In the genomic region with DNA sequence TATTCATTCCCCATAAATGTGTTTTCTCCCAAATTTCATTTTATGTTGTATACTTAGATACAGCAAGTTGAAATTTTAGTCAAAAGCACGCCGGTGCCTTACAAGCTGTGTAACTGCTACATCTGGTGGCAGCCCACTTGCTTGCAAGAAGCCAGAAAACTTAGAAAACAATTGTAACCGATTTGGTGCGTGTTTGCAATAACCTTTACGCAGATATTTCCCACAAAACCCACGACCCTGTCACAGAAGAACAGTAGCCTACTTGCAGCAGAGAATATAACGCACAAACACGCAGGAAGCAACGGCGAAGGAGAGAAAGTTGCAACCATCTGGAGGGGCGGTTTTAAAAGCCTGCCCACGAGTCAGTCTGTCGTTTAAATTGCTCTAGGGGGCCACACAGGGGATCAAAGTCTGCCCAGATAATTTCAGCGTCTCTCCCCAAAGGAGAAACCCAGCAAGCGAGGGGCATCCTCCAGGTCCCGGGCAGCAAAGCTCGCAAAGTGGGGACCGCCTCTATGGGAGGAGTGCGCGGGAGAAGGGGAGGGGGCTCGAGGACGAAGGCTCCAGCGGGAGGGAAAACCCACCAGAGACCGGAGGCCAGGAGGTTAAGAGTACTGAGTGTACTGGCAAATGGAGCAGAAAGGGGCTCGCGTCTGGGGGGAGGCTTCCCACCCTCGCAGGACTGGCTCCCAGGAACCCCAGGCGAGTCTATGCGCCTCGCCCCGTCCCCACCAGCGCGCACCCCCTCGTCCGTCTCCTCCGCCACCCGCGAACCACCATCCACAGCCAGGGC, we compare ENCODE assay signal across 8 cellular contexts. TPM values are rescaled to one million over a fixed set of nuclear protein-coding genes. Genes with fewer than 3 reads are reported as not detected.
DNase-seq lines count a peak whose midpoint lies in the region; ATAC-seq, FAIRE-seq and TF ChIP-seq lines count a peak whose summit lies in the region.

No MANE protein-coding gene starts in this region.

- no peaks in the 10 kb centered on the region for H3K27me3 Mint-ChIP-seq in activated T-helper 17 cell treated with anti-CD3 and anti-CD28 coated beads, Interleukin-2, amount 50 U/mL, for 72 hours
- no peaks in the 10 kb centered on the region for H3K27me3 Mint-ChIP-seq in natural killer cell (ENCODE audit: low read depth in 2 of 2)
- H3K27me3 Mint-ChIP-seq in stimulated activated naive B cell treated with anti-CD40 and anti-IgM and Interleukin-4, amounts not matched to agents 10 μg/mL and 1 μg/mL and 100 μg/mL, for 72 hours = no peaks in the 10 kb centered on the region

- peak; percentile 49 to 69 for ATAC-seq in A549
- ATAC-seq in HG03432 (IDR thresholded peaks at IDR 0.05; ENCODE audit: unreplicated experiment) = peak; percentile 24
- ATAC-seq in activated T-helper 17 cell treated with anti-CD3 and anti-CD28 coated beads, Interleukin-2, amount 50 U/mL, for 72 hours (replicated peaks) = peak; percentile 30
- ATAC-seq in natural killer cell = peak; percentile 28 to 46 (median 33)
- ATAC-seq in stimulated activated naive B cell treated with anti-CD40 and anti-IgM and Interleukin-4, amounts not matched to agents 10 μg/mL and 1 μg/mL and 100 μg/mL, for 72 hours (replicated peaks) = peak; percentile 31 to 32

- H3K4me1 Mint-ChIP-seq in activated T-helper 17 cell treated with anti-CD3 and anti-CD28 coated beads, Interleukin-2, amount 50 U/mL, for 72 hours = peaks cover 56% of the 10 kb centered on the region
- peaks cover 48 to 50% of the 10 kb centered on the region in 2 donors for H3K4me1 Mint-ChIP-seq in natural killer cell
- peaks cover 26 to 56% of the 10 kb centered on the region in 2 donors for H3K4me1 Mint-ChIP-seq in stimulated activated naive B cell treated with anti-CD40 and anti-IgM and Interleukin-4, amounts not matched to agents 10 μg/mL and 1 μg/mL and 100 μg/mL, for 72 hours

- peak; percentile 69 to 73 for TF ChIP-seq RAD21 in A549 (conservative IDR thresholded peaks at IDR 0.05 in 1 of 2, IDR thresholded peaks at IDR 0.05 in 1 of 2)

- no peaks in the 10 kb centered on the region for H3K9me3 Mint-ChIP-seq in activated T-helper 17 cell treated with anti-CD3 and anti-CD28 coated beads, Interleukin-2, amount 50 U/mL, for 72 hours
- H3K9me3 Mint-ChIP-seq in natural killer cell = no peaks in the 10 kb centered on the region
- no peaks in the 10 kb centered on the region for H3K9me3 Mint-ChIP-seq in stimulated activated naive B cell treated with anti-CD40 and anti-IgM and Interleukin-4, amounts not matched to agents 10 μg/mL and 1 μg/mL and 100 μg/mL, for 72 hours

- peaks cover 28% of the 10 kb centered on the region for H3K4me1 ChIP-seq in A549

- H3K4me3 Mint-ChIP-seq in activated T-helper 17 cell treated with anti-CD3 and anti-CD28 coated beads, Interleukin-2, amount 50 U/mL, for 72 hours = peak overlapping the region; percentile 99
- peak overlapping the region; percentile 98 for H3K4me3 Mint-ChIP-seq in natural killer cell
- peak overlapping the region; percentile 86 to 96 for H3K4me3 Mint-ChIP-seq in stimulated activated naive B cell treated with anti-CD40 and anti-IgM and Interleukin-4, amounts not matched to agents 10 μg/mL and 1 μg/mL and 100 μg/mL, for 72 hours

- peaks cover 22% of the 10 kb centered on the region for H3K36me3 Mint-ChIP-seq in activated T-helper 17 cell treated with anti-CD3 and anti-CD28 coated beads, Interleukin-2, amount 50 U/mL, for 72 hours (ENCODE audit: low read depth)
- no peaks in the 10 kb centered on the region for H3K36me3 Mint-ChIP-seq in natural killer cell
- peaks cover 7 to 12% of the 10 kb centered on the region in 2 donors for H3K36me3 Mint-ChIP-seq in stimulated activated naive B cell treated with anti-CD40 and anti-IgM and Interleukin-4, amounts not matched to agents 10 μg/mL and 1 μg/mL and 100 μg/mL, for 72 hours

- peak; percentile 41 for TF ChIP-seq POLR2A in A549 (IDR thresholded peaks at IDR 0.05; ENCODE audit: low read length)
- TF ChIP-seq POLR2A in GM12892 (IDR thresholded peaks at IDR 0.05; ENCODE audit: low read depth, low read length) = peak; percentile 62; the same call in 1 of the 2 replicates

- POLR2A ChIA-PET in A549 (lab: Yijun Ruan, JAX) = interaction anchor here (0.8 to 2.0 kb wide), 3 partner anchors 230 to 274 kb away, joined by 3 to 12 read pairs (median 4); partner anchors contain the start of genes DCAF17, GORASP2 and METTL8

- CTCF ChIA-PET in A549 (lab: Yijun Ruan, JAX) = interaction anchor here (0.7 to 6.5 kb wide), 13 partner anchors 9 to 262 kb away, joined by 3 to 31 read pairs (median 4); no protein-coding TSS in a partner anchor

- peak overlapping the region; percentile 83 for H3K4me2 ChIP-seq in A549

- H3K9me3 ChIP-seq in A549 = no peaks in the 10 kb centered on the region

- H3K27ac ChIP-seq in A549 = peak overlapping the region; percentile 98 to 99

- DNase-seq in A549 (ENCODE audit: low read depth in 1 of 2, low spot score in 1 of 2) (peak; percentile 31 to 67), GM12892 (ENCODE audit: insufficient read length) (peak; percentile 16), OCI-M1 (lab: John Stamatoyannopoulos, UW) (peak; percentile 80), fibroblast of mammary gland (ENCODE audit: low read depth) (peak; percentile 72), natural killer cell (peak; percentile 47)
- peak; percentile 44 for DNase-seq in stimulated activated naive B cell treated with anti-CD40 and anti-IgM and Interleukin-4, amounts not matched to agents 10 μg/mL and 1 μg/mL and 100 μg/mL, for 72 hours

- intact Hi-C loops in natural killer cell (cut with micrococcal nuclease) = loop anchor here (1.0 to 10.0 kb wide), 3 partner anchors 186 to 255 kb away; partner anchors contain the start of gene GORASP2

- TF ChIP-seq CTCF in A549 (IDR thresholded peaks at IDR 0.05) (peak; percentile 63), fibroblast of mammary gland (conservative IDR thresholded peaks at IDR 0.05; ENCODE audit: control insufficient read depth, insufficient read depth, low read depth, low read length) (peak; percentile 57), natural killer cell (IDR thresholded peaks at IDR 0.05) (peak; percentile 50)

- WGBS in A549 (ENCODE audit: missing lambda C conversion rate) = 1% methylated on average over 29 of the region's 38 CpGs

- peak overlapping the region; percentile 91 for H3K4me3 ChIP-seq in A549
- peak overlapping the region; percentile 73 for H3K4me3 ChIP-seq in fibroblast of mammary gland (ENCODE audit: control insufficient read depth, low read depth, low read length)

- no peak for TF ChIP-seq EP300 in A549 (IDR thresholded peaks at IDR 0.05)

- H3K27ac Mint-ChIP-seq in activated T-helper 17 cell treated with anti-CD3 and anti-CD28 coated beads, Interleukin-2, amount 50 U/mL, for 72 hours = peak overlapping the region; percentile 96
- H3K27ac Mint-ChIP-seq in natural killer cell = peak overlapping the region; percentile 87 to 96
- H3K27ac Mint-ChIP-seq in stimulated activated naive B cell treated with anti-CD40 and anti-IgM and Interleukin-4, amounts not matched to agents 10 μg/mL and 1 μg/mL and 100 μg/mL, for 72 hours = peak overlapping the region; percentile 98

- no peak for FAIRE-seq in A549 (lab: Jason Lieb, UNC)
- peak; percentile 90 for FAIRE-seq in GM12892 (lab: Jason Lieb, UNC)

TF ChIP-seq in A549, 52 proteins besides CTCF, POLR2A, EP300 and RAD21:
- peak; percentile 92 for TF ChIP-seq KDM5A (IDR thresholded peaks at IDR 0.05)
- peak; percentile 17; the same call in 1 of the 2 replicates for TF ChIP-seq PHF8 (IDR thresholded peaks at IDR 0.05; ENCODE audit: borderline replicate concordance, low read depth)
- no peak for TF ChIP-seq CBX8 (IDR thresholded peaks at IDR 0.05)
- TF ChIP-seq HOXB13 (CRISPR knock-in tag; IDR thresholded peaks at IDR 0.05; ENCODE audit: low read depth) = no peak
- no peak for TF ChIP-seq NFE2L2 (conservative IDR thresholded peaks at IDR 0.05; ENCODE audit: low read length)
- TF ChIP-seq RARB (CRISPR knock-in tag; IDR thresholded peaks at IDR 0.05) = no peak
- TF ChIP-seq CBX2 (IDR thresholded peaks at IDR 0.05; ENCODE audit: borderline replicate concordance, low read depth) = no peak
- 0 out of 2 replicates have a peak, but pooled peaks have one; percentile 20 for TF ChIP-seq HOXB5 (CRISPR knock-in tag; IDR thresholded peaks at IDR 0.05)
- no peak for TF ChIP-seq MAX (IDR thresholded peaks at IDR 0.05)
- peak; percentile 48; the same call in 2 of the 3 replicates for TF ChIP-seq SMC3 (IDR thresholded peaks at IDR 0.05)
- TF ChIP-seq, protein P1, sequence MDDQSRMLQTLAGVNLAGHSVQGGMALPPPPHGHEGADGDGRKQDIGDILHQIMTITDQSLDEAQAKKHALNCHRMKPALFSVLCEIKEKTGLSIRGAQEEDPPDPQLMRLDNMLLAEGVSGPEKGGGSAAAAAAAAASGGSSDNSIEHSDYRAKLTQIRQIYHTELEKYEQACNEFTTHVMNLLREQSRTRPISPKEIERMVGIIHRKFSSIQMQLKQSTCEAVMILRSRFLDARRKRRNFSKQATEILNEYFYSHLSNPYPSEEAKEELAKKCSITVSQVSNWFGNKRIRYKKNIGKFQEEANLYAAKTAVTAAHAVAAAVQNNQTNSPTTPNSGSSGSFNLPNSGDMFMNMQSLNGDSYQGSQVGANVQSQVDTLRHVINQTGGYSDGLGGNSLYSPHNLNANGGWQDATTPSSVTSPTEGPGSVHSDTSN (IDR thresholded peaks at IDR 0.05) = no peak
- TF ChIP-seq HOXA7 (CRISPR knock-in tag; IDR thresholded peaks at IDR 0.05) = no peak
- 0 out of 2 replicates have a peak, but pooled peaks have one; percentile 19 for TF ChIP-seq TP53 (CRISPR knock-in tag; IDR thresholded peaks at IDR 0.05)

RNA-seq across cellular contexts. Expression of gene TLK1, which starts 1.2 kb away (rescaled TPM):
- polyA plus RNA-seq in A549 (2011; rRNA removed) = 28.9 and 29.8 TPM in 2 replicates
- polyA plus RNA-seq in A549 (2012; cell fraction: cytosol; rRNA removed) = 5.2 and 5.6 TPM in 2 replicates
- 5.0 and 5.2 TPM in 2 replicates for polyA plus RNA-seq in A549 (2012; cell fraction: nucleus; rRNA removed)
- 16.9 to 19.1 TPM (median 18.8 TPM) in 3 replicates for polyA plus RNA-seq in A549 (2017; fragmentation: RNase III; extraction: RNeasy Plus Mini Kit Qiagen cat#74134 plus additional on column Dnase treatment)
- 16.9 and 19.6 TPM in 2 replicates for polyA minus RNA-seq in A549 (2011; rRNA and poly(A)+ RNA removed)
- 53.3 TPM for polyA plus RNA-seq in GM12892 (2012; ENCODE audit: missing spikeins)
- 10 to 100 TPM; 54.5 to 64.0 TPM for total RNA-seq in activated T-helper 17 cell treated with anti-CD3 and anti-CD28 coated beads, Interleukin-2, amount 50 U/mL, for 72 hours
- 100 to 1,000 TPM in 1 of 3 donors, 10 to 100 TPM in 2; 90.9 to 101 (median 91.2) TPM for total RNA-seq in natural killer cell

Comparison
In these comparisons a context has a peak if more than half of its experiments do, and no peak if none do; other contexts are left out.
1. Peak in every context shown above with its lines: DNase-seq, ATAC-seq, H3K4me3 ChIP-seq and H3K27ac ChIP-seq.
2. DNase-seq: peak in every context shown above with its lines; median percentile 80 in OCI-M1; 72 in fibroblast of mammary gland; 49 in A549; 47 in natural killer cell; 44 in stimulated activated naive B cell treated with anti-CD40 and anti-IgM and Interleukin-4, amounts not matched to agents 10 μg/mL and 1 μg/mL and 100 μg/mL, for 72 hours; 16 in GM12892.